ENCODE assay signal across 7 cellular contexts in the genomic region with DNA sequence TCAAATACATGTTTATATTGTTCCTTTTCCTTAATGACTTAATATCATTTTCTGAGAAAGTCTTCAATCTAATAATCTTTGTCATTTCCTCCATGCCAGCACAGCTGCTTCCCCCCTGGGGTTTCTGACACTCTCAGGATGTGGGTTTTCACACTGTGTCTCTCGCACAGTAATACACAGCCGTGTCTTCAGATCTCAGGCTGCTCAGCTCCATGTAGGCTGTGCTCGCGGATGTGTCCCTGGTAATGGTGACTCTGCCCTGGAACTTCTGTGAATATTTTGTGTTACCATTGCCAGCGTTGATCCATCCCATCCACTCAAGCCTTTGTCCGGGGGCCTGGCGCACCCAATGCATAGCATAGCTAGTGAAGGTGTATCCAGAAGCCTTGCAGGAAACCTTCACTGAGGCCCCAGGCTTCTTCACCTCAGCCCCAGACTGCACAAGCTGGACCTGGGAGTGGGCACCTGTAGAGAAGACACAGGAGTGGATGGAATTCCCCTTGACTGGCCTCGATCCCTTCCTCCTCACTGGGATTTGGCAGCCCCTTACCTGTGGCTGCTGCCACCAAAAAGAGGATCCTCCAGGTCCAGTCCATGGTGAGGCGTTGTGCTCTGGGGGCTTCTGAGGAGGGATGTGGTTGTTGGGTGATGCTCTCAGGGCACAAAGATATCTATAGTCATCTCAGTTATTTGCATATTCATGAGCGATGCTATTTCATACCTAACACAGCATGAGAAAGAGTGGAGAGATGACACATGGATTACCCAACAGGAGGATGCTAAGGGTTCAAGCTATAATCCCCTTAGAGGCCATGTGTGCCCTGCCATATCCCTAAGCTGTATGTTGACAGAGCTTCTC.
A peak's percentile ranks its signal among the peaks of the same experiment; 100 is the strongest.
DNase-seq lines count a peak whose midpoint lies in the region; ATAC-seq, FAIRE-seq and TF ChIP-seq lines count a peak whose summit lies in the region.
"Not testable (repeated sequence)": the region's sequence is repeated elsewhere in the genome, so short reads cannot be mapped to it uniquely, and the experiment has no call there.

No MANE protein-coding gene starts in this region.

- intact Hi-C loops in activated CD4-positive, alpha-beta T cell treated with anti-CD3 and anti-CD28 coated beads, Interleukin-2, amount 10 ng/mL, durations not matched to agents 24 days and 14 days (cut with micrococcal nuclease) = loop anchor here (1.0 kb wide), 1 partner anchor 9 kb away; no protein-coding TSS in a partner anchor

- peak; percentile 92 to 93 for ATAC-seq in natural killer cell treated with Interleukin-12 subunit alpha and Interleukin-12 subunit beta and Interleukin-15 and Interleukin-18, amount 100 ng/mL, for 72 hours

- peak overlapping the region; percentile 97 for H3K27ac Mint-ChIP-seq in activated CD4-positive, alpha-beta T cell treated with anti-CD3 and anti-CD28 coated beads, Interleukin-2, amount 10 ng/mL, durations not matched to agents 24 days and 14 days
- peak overlapping the region; percentile 95 to 96 for H3K27ac Mint-ChIP-seq in natural killer cell treated with Interleukin-12 subunit alpha and Interleukin-12 subunit beta and Interleukin-15 and Interleukin-18, amount 100 ng/mL, for 72 hours

- FAIRE-seq in GM12891 (lab: Jason Lieb, UNC) = peak; percentile 88

- not testable (repeated sequence) for TF ChIP-seq POLR2A in GM12891 (IDR thresholded peaks at IDR 0.05; ENCODE audit: low read depth, low read length)

- H3K27me3 Mint-ChIP-seq in activated CD4-positive, alpha-beta T cell treated with anti-CD3 and anti-CD28 coated beads, Interleukin-2, amount 10 ng/mL, durations not matched to agents 24 days and 14 days; natural killer cell treated with Interleukin-12 subunit alpha and Interleukin-12 subunit beta and Interleukin-15 and Interleukin-18, amount 100 ng/mL, for 72 hours: not testable (repeated sequence)

- H3K36me3 Mint-ChIP-seq in activated CD4-positive, alpha-beta T cell treated with anti-CD3 and anti-CD28 coated beads, Interleukin-2, amount 10 ng/mL, durations not matched to agents 24 days and 14 days (ENCODE audit: low read depth); natural killer cell treated with Interleukin-12 subunit alpha and Interleukin-12 subunit beta and Interleukin-15 and Interleukin-18, amount 100 ng/mL, for 72 hours: not testable (repeated sequence)

- not testable (repeated sequence) for H3K9me3 Mint-ChIP-seq in activated CD4-positive, alpha-beta T cell treated with anti-CD3 and anti-CD28 coated beads, Interleukin-2, amount 10 ng/mL, durations not matched to agents 24 days and 14 days; natural killer cell treated with Interleukin-12 subunit alpha and Interleukin-12 subunit beta and Interleukin-15 and Interleukin-18, amount 100 ng/mL, for 72 hours

- peaks cover 35% of the 10 kb centered on the region for H3K4me1 Mint-ChIP-seq in activated CD4-positive, alpha-beta T cell treated with anti-CD3 and anti-CD28 coated beads, Interleukin-2, amount 10 ng/mL, durations not matched to agents 24 days and 14 days
- peaks cover 40 to 56% of the 10 kb centered on the region in 2 donors for H3K4me1 Mint-ChIP-seq in natural killer cell treated with Interleukin-12 subunit alpha and Interleukin-12 subunit beta and Interleukin-15 and Interleukin-18, amount 100 ng/mL, for 72 hours (ENCODE audit: low read depth in 2 of 2)

- H3K4me3 Mint-ChIP-seq in activated CD4-positive, alpha-beta T cell treated with anti-CD3 and anti-CD28 coated beads, Interleukin-2, amount 10 ng/mL, durations not matched to agents 24 days and 14 days = peak overlapping the region; percentile 77
- peak overlapping the region; percentile 78 for H3K4me3 Mint-ChIP-seq in natural killer cell treated with Interleukin-12 subunit alpha and Interleukin-12 subunit beta and Interleukin-15 and Interleukin-18, amount 100 ng/mL, for 72 hours

- DNase-seq in GM12891 (ENCODE audit: insufficient read length, low spot score) = not testable (repeated sequence)
- DNase-seq in T follicular helper cell (ENCODE audit: low read depth) = peak; percentile 56
- DNase-seq in activated CD4-positive, alpha-beta T cell treated with anti-CD3 and anti-CD28 coated beads, Interleukin-2, amount 10 ng/mL, durations not matched to agents 24 days and 14 days = peak; percentile 91
- peak; percentile 80 for DNase-seq in activated T-cell treated with anti-CD3 and anti-CD28 coated beads, Interleukin-2, amount 50 U/mL, for 48 hours
- DNase-seq in activated naive CD8-positive, alpha-beta T cell treated with anti-CD3 and anti-CD28 coated beads, Interleukin-2, amount 50 U/mL, for 16 hours (ENCODE audit: low read depth, low spot score) = peak; percentile 33
- DNase-seq in natural killer cell treated with Interleukin-12 subunit alpha and Interleukin-12 subunit beta and Interleukin-15 and Interleukin-18, amount 100 ng/mL, for 72 hours (ENCODE audit: low spot score) = peak; percentile 89
- DNase-seq in stimulated activated CD8-positive, alpha-beta memory T cell treated with anti-CD3 and anti-CD28 coated beads, Interleukin-12 subunit alpha, Interleukin-12 subunit beta, amount 100 ng/mL, for 1 hour (ENCODE audit: low read depth) = peak; percentile 54

TF ChIP-seq in GM12891, 5 proteins besides CTCF, POLR2A, EP300 and RAD21:
- TF ChIP-seq POU2F2 (IDR thresholded peaks at IDR 0.05; ENCODE audit: low read depth, low read length) = peak; percentile 95
